Comparison of ENCODE assay signal across 9 cellular contexts in genomic region chr3:58116161-58116955, GRCh38.
DNase-seq lines count a peak whose midpoint lies in the region; ATAC-seq and TF ChIP-seq lines count a peak whose summit lies in the region.
"Had no signal": no experiment of that assay in that cellular context is flagged by ENCODE, and none has a peak within 500 bp of the region (broad histone marks: within the 10 kb centered on the region; RNA-seq: fewer than 3 reads in every experiment).

No MANE protein-coding gene starts in this region.

- peaks cover 0 to 15% of the 10 kb centered on the region in 2 donors for H3K36me3 ChIP-seq in prostate gland

- intact Hi-C loops in prostate gland (cut with DNase I) = no loop called here

- H3K4me3 ChIP-seq in prostate gland = no peak overlapping the region
- H3K4me3 ChIP-seq: lung had no signal

- ATAC-seq in GM21360 (IDR thresholded peaks at IDR 0.05; ENCODE audit: unreplicated experiment) (peak; percentile 65), HG03565 (IDR thresholded peaks at IDR 0.05; ENCODE audit: unreplicated experiment) (peak; percentile 54)

- no peak for TF ChIP-seq POLR2A in prostate gland (IDR thresholded peaks at IDR 0.05)

- H3K27ac ChIP-seq in prostate gland = peak overlapping the region; percentile 62 to 74

- no peaks in the 10 kb centered on the region for H3K27me3 ChIP-seq in prostate gland (replicated peaks; ENCODE audit: insufficient read depth)

- H3K4me1 ChIP-seq in prostate gland (replicated peaks) = peaks cover 47% of the 10 kb centered on the region

- H3K9me3 ChIP-seq in prostate gland = no peaks in the 10 kb centered on the region

- no peak for TF ChIP-seq CTCF in prostate gland (IDR thresholded peaks at IDR 0.05)

- peak; percentile 9 to 14 for DNase-seq in activated T-helper 1 cell treated with anti-CD3 and anti-CD28 coated beads, Interleukin-2, amount 50 U/mL, for 16 hours (ENCODE audit: low read depth in 1 of 2, low spot score in 1 of 2)
- DNase-seq in prostate gland (ENCODE audit: low spot score) = no peak
- no peak for DNase-seq in cerebellum (ENCODE audit: low spot score)
- no peak for DNase-seq in NCI-H146 (lab: John Stamatoyannopoulos, UW)
- DNase-seq in SHP77 (lab: John Stamatoyannopoulos, UW) = no peak
- no peak for DNase-seq in NCI-H2029 treated with DMSO at 0.1 percent for 48 hours (lab: John Stamatoyannopoulos, UW)

- WGBS in prostate gland = 81% methylated on average over 11 of the region's 12 CpGs

Comparison
In these comparisons a context has a peak if more than half of its experiments do, and no peak if none do; other contexts are left out.
1. DNase-seq: peak in activated T-helper 1 cell treated with anti-CD3 and anti-CD28 coated beads, Interleukin-2, amount 50 U/mL, for 16 hours (2 of 2); none in prostate gland (single experiment), cerebellum (single experiment), NCI-H146 (single experiment), SHP77 (0 of 2) and NCI-H2029 treated with DMSO at 0.1 percent for 48 hours (single experiment).